9 cellular contexts compared by ENCODE assay signal in the genomic region with DNA sequence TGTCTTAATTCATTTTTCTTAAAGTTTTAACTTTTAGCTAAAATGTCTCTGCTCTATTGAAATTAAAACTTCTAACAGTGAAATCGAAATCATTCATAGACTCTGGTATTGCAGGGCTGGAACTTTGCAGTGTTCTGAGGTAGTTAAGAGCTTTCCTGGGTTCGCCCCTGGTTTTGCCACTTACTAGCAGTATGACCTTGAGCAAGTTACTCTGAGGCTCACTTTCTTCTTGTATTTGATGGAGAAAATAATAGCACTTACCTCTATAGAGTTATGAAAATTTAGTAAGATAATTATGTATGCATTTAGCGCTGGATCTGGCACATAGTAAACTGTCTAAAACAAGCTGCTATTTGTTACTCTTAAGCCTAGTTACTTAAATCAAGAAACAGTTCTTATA. TPM values are rescaled to one million over a fixed set of nuclear protein-coding genes. Genes with fewer than 3 reads are reported as not detected.
DNase-seq lines count a peak whose midpoint lies in the region; ATAC-seq and TF ChIP-seq lines count a peak whose summit lies in the region.
"Had no signal": no experiment of that assay in that cellular context is flagged by ENCODE, and none has a peak within 500 bp of the region (broad histone marks: within the 10 kb centered on the region; RNA-seq: fewer than 3 reads in every experiment).

No MANE protein-coding gene starts in this region.

- ATAC-seq in heart left ventricle (no peak), left cardiac atrium (no peak), lower lobe of right lung (no peak), HG03342 (IDR thresholded peaks at IDR 0.05; ENCODE audit: unreplicated experiment) (no peak)

- WGBS in heart left ventricle, 4 donors, result 23 to 31% (median 29%) methylated on average over 3 of the region's 3 CpGs

- CTCF ChIA-PET in GM10248 (lab: Yijun Ruan, JAX), result interaction anchor here (1.2 to 2.4 kb wide), 12 partner anchors 9 to 617 kb away, joined by 3 to 11 read pairs (median 3); no protein-coding TSS in a partner anchor

- TF ChIP-seq POLR2A in heart left ventricle (IDR thresholded peaks at IDR 0.05) (no peak), uterus (IDR thresholded peaks at IDR 0.05) (no peak)

- TF ChIP-seq CTCF in heart left ventricle (IDR thresholded peaks at IDR 0.05), result no peak
- no peak for TF ChIP-seq CTCF in ascending aorta (IDR thresholded peaks at IDR 0.05)
- no peak for TF ChIP-seq CTCF in lower lobe of right lung (IDR thresholded peaks at IDR 0.05)
- TF ChIP-seq CTCF in uterus (IDR thresholded peaks at IDR 0.05), result no peak
- no peak for TF ChIP-seq CTCF in GM10248 (IDR thresholded peaks at IDR 0.05; ENCODE audit: control extremely low read depth, extremely low read depth, low read depth, missing control alignments)

- H3K4me1 ChIP-seq in heart left ventricle (peaks cover 3 to 67% (median 47%) of the 10 kb centered on the region in 12 donors), ascending aorta (peaks cover 11 to 21% of the 10 kb centered on the region in 2 donors), lower lobe of right lung (peaks cover 39% of the 10 kb centered on the region), uterus (peaks cover 0 to 10% of the 10 kb centered on the region in 2 donors)

- H3K36me3 ChIP-seq in heart left ventricle (no peaks in the 10 kb centered on the region), ascending aorta (no peaks in the 10 kb centered on the region), lower lobe of right lung (no peaks in the 10 kb centered on the region), uterus (no peaks in the 10 kb centered on the region)

- H3K27ac ChIP-seq in heart left ventricle (peak overlapping the region in 8 of 12 donors; percentile 36 to 99 (median 98)), ascending aorta (no peak overlapping the region), lower lobe of right lung (no peak overlapping the region), uterus (peak overlapping the region; percentile 0 to 27)

- DNase-seq in heart left ventricle, result no peak
- no peak for DNase-seq in left cardiac atrium
- no peak for DNase-seq in ascending aorta (ENCODE audit: low spot score in 2 of 2)
- DNase-seq in lower lobe of right lung, result no peak
- DNase-seq in uterus, result no peak
- DNase-seq in head of caudate nucleus, result no peak
- DNase-seq in GM10248 (ENCODE audit: extremely low spot score), result no peak

- POLR2A ChIA-PET in GM10248 (lab: Yijun Ruan, JAX), result no interaction called here

- no peaks in the 10 kb centered on the region for H3K9me3 ChIP-seq in heart left ventricle
- H3K9me3 ChIP-seq in ascending aorta, result no peaks in the 10 kb centered on the region
- H3K9me3 ChIP-seq in lower lobe of right lung, result no peaks in the 10 kb centered on the region
- no peaks in the 10 kb centered on the region for H3K9me3 ChIP-seq in uterus
- H3K9me3 ChIP-seq: testis had no signal

- H3K4me3 ChIP-seq in heart left ventricle (peak overlapping the region; percentile 77 to 97 (median 93)), ascending aorta (peak overlapping the region; percentile 25 to 93), lower lobe of right lung (peak overlapping the region; percentile 96), uterus (peak overlapping the region in 1 of 2 donors; percentile 75)

- H3K27me3 ChIP-seq in heart left ventricle, result no peaks in the 10 kb centered on the region
- H3K27me3 ChIP-seq in ascending aorta, result no peaks in the 10 kb centered on the region
- no peaks in the 10 kb centered on the region for H3K27me3 ChIP-seq in lower lobe of right lung (ENCODE audit: low read depth)
- H3K27me3 ChIP-seq in uterus, result no peaks in the 10 kb centered on the region
- H3K27me3 ChIP-seq: testis had no signal

- intact Hi-C loops in heart left ventricle (cut with DNase I), result loop anchor here in 1 of 10 donors (5.0 kb wide), 1 partner anchor 71 kb away; no protein-coding TSS in a partner anchor
- intact Hi-C loops in left cardiac atrium (cut with DNase I), result no loop called here
- intact Hi-C loops in ascending aorta (cut with DNase I), result loop anchor here (5.0 to 10.0 kb wide), 3 partner anchors 216 to 878 kb away; partner anchors contain the start of gene COMMD8
- intact Hi-C loops in lower lobe of right lung (cut with DNase I), result no loop called here
- intact Hi-C loops in uterus (cut with DNase I; ENCODE audit: low total_unique reads), result no loop called here
- intact Hi-C loops in head of caudate nucleus (cut with DNase I), result loop anchor here (10.0 kb wide), 1 partner anchor 202 kb away; no protein-coding TSS in a partner anchor

RNA-seq across cellular contexts. Expression of gene SLAIN2, which starts 1.7 kb away (rescaled TPM):
- total RNA-seq in heart left ventricle, result 100 to 1,000 TPM; 106 to 178 (median 138) TPM
- polyA plus RNA-seq in heart left ventricle, result 100 to 1,000 TPM in 1 of 2 donors, 10 to 100 TPM in 1; 26.0 to 107 TPM
- 100 to 1,000 TPM; 104 to 108 TPM for total RNA-seq in left cardiac atrium
- total RNA-seq in ascending aorta, result 26.3 TPM
- total RNA-seq in lower lobe of right lung, result 91.6 TPM
- 100 to 1,000 TPM in 1 of 4 donors, 10 to 100 TPM in 3; 20.0 to 120 (median 62.0) TPM for total RNA-seq in uterus

Comparison
In these comparisons a context has a peak if more than half of its experiments do, and no peak if none do; other contexts are left out.
1. H3K27ac ChIP-seq: peak in heart left ventricle (8 of 12) and uterus (2 of 2); none in ascending aorta (0 of 2) and lower lobe of right lung (single experiment).
2. intact Hi-C loops: an anchor here in ascending aorta (5.0 to 10.0 kb wide) and head of caudate nucleus (10.0 kb wide); none called in left cardiac atrium, lower lobe of right lung and uterus.